22 cellular contexts compared by ENCODE assay signal in the genomic region with DNA sequence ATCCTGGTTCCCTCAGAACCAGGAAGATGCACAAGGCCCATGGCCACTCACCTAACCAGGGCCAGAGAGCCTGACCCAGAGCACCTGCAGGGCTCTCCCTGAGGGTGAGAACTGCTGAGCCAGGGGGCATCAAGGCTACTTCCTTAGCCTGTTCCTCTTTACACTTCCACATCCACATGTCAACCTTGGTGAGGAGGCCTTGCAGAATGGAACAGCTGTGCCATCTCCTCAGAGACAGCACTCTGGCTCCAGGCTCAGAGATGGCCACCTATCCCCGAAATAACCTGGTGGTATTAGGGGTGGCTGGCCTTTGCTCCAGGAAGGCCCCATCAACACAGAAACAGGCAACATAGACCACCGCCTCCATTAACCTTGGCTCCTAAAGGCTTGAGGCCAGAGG.
"Had no signal": no experiment of that assay in that cellular context is flagged by ENCODE, and none has a peak within 500 bp of the region (broad histone marks: within the 10 kb centered on the region; RNA-seq: fewer than 3 reads in every experiment).

No MANE protein-coding gene starts in this region.

- H3K4me1 ChIP-seq: colonic mucosa, parathyroid adenoma had no signal

- H3K9ac ChIP-seq: neural progenitor cell, parathyroid adenoma had no signal

- DNase-seq: colonic mucosa; dermis blood vessel endothelial cell; effector CD4-positive, alpha-beta T cell; endodermal cell; erythroblast; heart right ventricle; hypothalamus; islet precursor cell; left lung; lower lobe of right lung; occipital lobe; retina; stimulated activated CD4-positive, alpha-beta T cell treated with anti-CD3 and anti-CD28 coated beads, Interleukin-2, amount 100 ng/mL, for 24 hours; stimulated activated CD4-positive, alpha-beta T cell treated with anti-CD3 and anti-CD28 coated beads, Interleukin-4, amount 100 ng/mL, for 4 hours; stimulated activated naive B cell treated with anti-CD40 and anti-IgM and Interleukin-4, amounts not matched to agents 10 μg/mL and 1 μg/mL and 100 μg/mL, for 72 hours; stimulated activated naive CD8-positive, alpha-beta T cell treated with anti-CD3 and anti-CD28 coated beads, Interleukin-15, amount 100 ng/mL, for 72 hours; substantia nigra had no signal

- H3K36me3 ChIP-seq: colonic mucosa, heart right ventricle, left lung, lower lobe of right lung, neural progenitor cell, prostate gland, thoracic aorta had no signal

- H3K9me3 ChIP-seq: colonic mucosa, heart right ventricle, left lung, lower lobe of right lung, prostate gland, thoracic aorta had no signal

- H3K27ac ChIP-seq: colonic mucosa, heart right ventricle, left lung, lower lobe of right lung, neural progenitor cell, parathyroid adenoma, prostate gland, thoracic aorta had no signal

- H3K27me3 ChIP-seq: colonic mucosa, heart right ventricle, left lung, neural progenitor cell had no signal

- H3K4me3 ChIP-seq: colonic mucosa, heart right ventricle, left lung, lower lobe of right lung, neural progenitor cell, prostate gland, skin epidermis, thoracic aorta had no signal
